ENCODE assay signal across 10 cellular contexts in genomic region chr16:16007743-16008111, GRCh38. TPM values are rescaled to one million over a fixed set of nuclear protein-coding genes. Genes with fewer than 3 reads are reported as not detected.
DNase-seq lines count a peak whose midpoint lies in the region; ATAC-seq and TF ChIP-seq lines count a peak whose summit lies in the region.
"Had no signal": no experiment of that assay in that cellular context is flagged by ENCODE, and none has a peak within 500 bp of the region (broad histone marks: within the 10 kb centered on the region; RNA-seq: fewer than 3 reads in every experiment).

No MANE protein-coding gene starts in this region.

- H3K9me3 Mint-ChIP-seq in natural killer cell: peaks cover 0 to 3% of the 10 kb centered on the region in 2 donors

- H3K4me3 ChIP-seq in MM.1S (ENCODE audit: low read length): peak overlapping the region; percentile 46
- no peak overlapping the region for H3K4me3 ChIP-seq in MG63
- H3K4me3 ChIP-seq: tibial artery had no signal

- no peaks in the 10 kb centered on the region for H3K27me3 Mint-ChIP-seq in natural killer cell (ENCODE audit: low read depth in 2 of 2)

- peaks cover 15% of the 10 kb centered on the region for H3K4me1 ChIP-seq in MM.1S (ENCODE audit: low read length)

- peak; percentile 81 for DNase-seq in MM.1S
- no peak for DNase-seq in natural killer cell
- DNase-seq in NCI-H345 (lab: John Stamatoyannopoulos, UW): no peak
- DNase-seq in HUDEP-2 (lab: John Stamatoyannopoulos, UW; ENCODE audit: unreplicated experiment in 76 of 76): no peak
- no peak for DNase-seq in NCI-H446 (lab: John Stamatoyannopoulos, UW)
- DNase-seq in MG63: no peak
- DNase-seq: occipital lobe, tibial artery had no signal

- H3K4me3 Mint-ChIP-seq in natural killer cell: peak overlapping the region; percentile 29

- H2AFZ ChIP-seq in MM.1S (ENCODE audit: low read length): peak overlapping the region; percentile 74

- H3K27me3 ChIP-seq in MM.1S (replicated peaks; ENCODE audit: insufficient read depth, low read length): no peaks in the 10 kb centered on the region
- no peaks in the 10 kb centered on the region for H3K27me3 ChIP-seq in MG63
- H3K27me3 ChIP-seq: tibial artery had no signal

- ATAC-seq in GM18858 (IDR thresholded peaks at IDR 0.05; ENCODE audit: unreplicated experiment): peak; percentile 55
- peak; percentile 70 for ATAC-seq in GM21786 (IDR thresholded peaks at IDR 0.05; ENCODE audit: unreplicated experiment)
- no peak for ATAC-seq in natural killer cell

- no peaks in the 10 kb centered on the region for H3K36me3 ChIP-seq in MM.1S (replicated peaks; ENCODE audit: insufficient read depth, low read length)
- peaks cover 62% of the 10 kb centered on the region for H3K36me3 ChIP-seq in MG63

- no peaks in the 10 kb centered on the region for H3K36me3 Mint-ChIP-seq in natural killer cell

- H3K9ac ChIP-seq in MM.1S (ENCODE audit: low read length): peak overlapping the region; percentile 57; the same call in 1 of the 2 replicates

- peak overlapping the region; percentile 73 for H3K4me2 ChIP-seq in MM.1S (ENCODE audit: low read depth, low read length)

- intact Hi-C loops in natural killer cell (cut with micrococcal nuclease): no loop called here

- peak overlapping the region; percentile 85 for H3K27ac ChIP-seq in MM.1S (ENCODE audit: low read length)
- H3K27ac ChIP-seq: tibial artery had no signal

- H3K9me2 ChIP-seq in MM.1S (replicated peaks; ENCODE audit: insufficient read depth, low read length): no peaks in the 10 kb centered on the region

- H4K20me1 ChIP-seq in MM.1S (ENCODE audit: insufficient read depth, low read length): no peaks in the 10 kb centered on the region

- H3F3A ChIP-seq in MM.1S (ENCODE audit: insufficient read depth, low read length): peaks cover 18% of the 10 kb centered on the region

- H3K9me3 ChIP-seq in MM.1S (replicated peaks; ENCODE audit: insufficient read depth, low read length) (no peaks in the 10 kb centered on the region), MG63 (no peaks in the 10 kb centered on the region)
- H3K9me3 ChIP-seq: tibial artery had no signal

- peaks cover 25% of the 10 kb centered on the region in 2 donors for H3K4me1 Mint-ChIP-seq in natural killer cell

- H3K27ac Mint-ChIP-seq in natural killer cell: peak overlapping the region; percentile 69 to 77

- H3K79me2 ChIP-seq in MM.1S (ENCODE audit: low read length): peaks cover 18% of the 10 kb centered on the region

- TF ChIP-seq CTCF in MM.1S (IDR thresholded peaks at IDR 0.05; ENCODE audit: low read length) (no peak), natural killer cell (IDR thresholded peaks at IDR 0.05) (no peak)

RNA-seq across cellular contexts. Expression of gene ABCC1, which starts 58.3 kb away (rescaled TPM):
- 10 to 100 TPM; 24.5 to 53.9 (median 27.9) TPM for total RNA-seq in natural killer cell
- total RNA-seq in MG63 (2014; rRNA removed; shearing (Covaris generic); ENCODE audit: low replicate concordance): 35.8 and 48.0 TPM in 2 replicates

Comparison
In these comparisons a context has a peak if more than half of its experiments do, and no peak if none do; other contexts are left out.
1. ATAC-seq: peak in GM18858 (single experiment) and GM21786 (single experiment); none in natural killer cell (0 of 3).